In the genomic region with DNA sequence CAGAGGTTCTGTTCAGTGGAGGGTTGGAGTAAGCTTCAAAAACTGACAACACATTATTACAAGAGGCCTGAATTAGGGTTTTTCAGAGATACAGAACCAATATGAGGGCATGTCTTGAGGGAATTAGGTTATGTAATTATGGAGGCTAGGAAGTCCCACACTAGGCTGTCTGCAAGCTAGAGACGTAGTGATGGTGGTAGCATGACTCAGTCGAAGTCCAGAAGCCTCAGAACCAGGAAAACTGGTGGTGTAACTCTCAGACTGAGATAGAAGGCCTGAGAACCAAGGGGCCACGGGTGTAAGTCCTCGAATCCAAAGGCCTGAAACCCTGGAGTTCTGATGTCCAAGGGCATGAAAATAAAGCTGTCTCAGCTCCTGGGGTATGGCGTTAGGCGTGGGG, we compare ENCODE assay signal across 1 cellular context.
TF ChIP-seq lines count a peak whose summit lies in the region.

No MANE protein-coding gene starts in this region.

TF ChIP-seq in GM23338, 12 proteins besides CTCF, POLR2A, EP300 and RAD21:
- TF ChIP-seq NANOG (IDR thresholded peaks at IDR 0.05; ENCODE audit: borderline replicate concordance) (no peak), ZNF114 (CRISPR knock-in tag; IDR thresholded peaks at IDR 0.05) (no peak), EZH2phosphoT487 (IDR thresholded peaks at IDR 0.05; ENCODE audit: unreplicated experiment) (no peak), CREB1 (CRISPR knock-in tag; IDR thresholded peaks at IDR 0.05; ENCODE audit: low read depth) (no peak), STAT1 (IDR thresholded peaks at IDR 0.05; ENCODE audit: unreplicated experiment) (no peak), JUNB (IDR thresholded peaks at IDR 0.05; ENCODE audit: unreplicated experiment) (no peak), ZNF331 (CRISPR knock-in tag; IDR thresholded peaks at IDR 0.05; ENCODE audit: low read depth) (no peak), ETS1 (IDR thresholded peaks at IDR 0.05) (no peak), POLR2AphosphoS5 (IDR thresholded peaks at IDR 0.05; ENCODE audit: low read depth) (no peak), EZH2 (IDR thresholded peaks at IDR 0.05; ENCODE audit: low read depth, unreplicated experiment) (no peak)
- TF ChIP-seq, protein P1, sequence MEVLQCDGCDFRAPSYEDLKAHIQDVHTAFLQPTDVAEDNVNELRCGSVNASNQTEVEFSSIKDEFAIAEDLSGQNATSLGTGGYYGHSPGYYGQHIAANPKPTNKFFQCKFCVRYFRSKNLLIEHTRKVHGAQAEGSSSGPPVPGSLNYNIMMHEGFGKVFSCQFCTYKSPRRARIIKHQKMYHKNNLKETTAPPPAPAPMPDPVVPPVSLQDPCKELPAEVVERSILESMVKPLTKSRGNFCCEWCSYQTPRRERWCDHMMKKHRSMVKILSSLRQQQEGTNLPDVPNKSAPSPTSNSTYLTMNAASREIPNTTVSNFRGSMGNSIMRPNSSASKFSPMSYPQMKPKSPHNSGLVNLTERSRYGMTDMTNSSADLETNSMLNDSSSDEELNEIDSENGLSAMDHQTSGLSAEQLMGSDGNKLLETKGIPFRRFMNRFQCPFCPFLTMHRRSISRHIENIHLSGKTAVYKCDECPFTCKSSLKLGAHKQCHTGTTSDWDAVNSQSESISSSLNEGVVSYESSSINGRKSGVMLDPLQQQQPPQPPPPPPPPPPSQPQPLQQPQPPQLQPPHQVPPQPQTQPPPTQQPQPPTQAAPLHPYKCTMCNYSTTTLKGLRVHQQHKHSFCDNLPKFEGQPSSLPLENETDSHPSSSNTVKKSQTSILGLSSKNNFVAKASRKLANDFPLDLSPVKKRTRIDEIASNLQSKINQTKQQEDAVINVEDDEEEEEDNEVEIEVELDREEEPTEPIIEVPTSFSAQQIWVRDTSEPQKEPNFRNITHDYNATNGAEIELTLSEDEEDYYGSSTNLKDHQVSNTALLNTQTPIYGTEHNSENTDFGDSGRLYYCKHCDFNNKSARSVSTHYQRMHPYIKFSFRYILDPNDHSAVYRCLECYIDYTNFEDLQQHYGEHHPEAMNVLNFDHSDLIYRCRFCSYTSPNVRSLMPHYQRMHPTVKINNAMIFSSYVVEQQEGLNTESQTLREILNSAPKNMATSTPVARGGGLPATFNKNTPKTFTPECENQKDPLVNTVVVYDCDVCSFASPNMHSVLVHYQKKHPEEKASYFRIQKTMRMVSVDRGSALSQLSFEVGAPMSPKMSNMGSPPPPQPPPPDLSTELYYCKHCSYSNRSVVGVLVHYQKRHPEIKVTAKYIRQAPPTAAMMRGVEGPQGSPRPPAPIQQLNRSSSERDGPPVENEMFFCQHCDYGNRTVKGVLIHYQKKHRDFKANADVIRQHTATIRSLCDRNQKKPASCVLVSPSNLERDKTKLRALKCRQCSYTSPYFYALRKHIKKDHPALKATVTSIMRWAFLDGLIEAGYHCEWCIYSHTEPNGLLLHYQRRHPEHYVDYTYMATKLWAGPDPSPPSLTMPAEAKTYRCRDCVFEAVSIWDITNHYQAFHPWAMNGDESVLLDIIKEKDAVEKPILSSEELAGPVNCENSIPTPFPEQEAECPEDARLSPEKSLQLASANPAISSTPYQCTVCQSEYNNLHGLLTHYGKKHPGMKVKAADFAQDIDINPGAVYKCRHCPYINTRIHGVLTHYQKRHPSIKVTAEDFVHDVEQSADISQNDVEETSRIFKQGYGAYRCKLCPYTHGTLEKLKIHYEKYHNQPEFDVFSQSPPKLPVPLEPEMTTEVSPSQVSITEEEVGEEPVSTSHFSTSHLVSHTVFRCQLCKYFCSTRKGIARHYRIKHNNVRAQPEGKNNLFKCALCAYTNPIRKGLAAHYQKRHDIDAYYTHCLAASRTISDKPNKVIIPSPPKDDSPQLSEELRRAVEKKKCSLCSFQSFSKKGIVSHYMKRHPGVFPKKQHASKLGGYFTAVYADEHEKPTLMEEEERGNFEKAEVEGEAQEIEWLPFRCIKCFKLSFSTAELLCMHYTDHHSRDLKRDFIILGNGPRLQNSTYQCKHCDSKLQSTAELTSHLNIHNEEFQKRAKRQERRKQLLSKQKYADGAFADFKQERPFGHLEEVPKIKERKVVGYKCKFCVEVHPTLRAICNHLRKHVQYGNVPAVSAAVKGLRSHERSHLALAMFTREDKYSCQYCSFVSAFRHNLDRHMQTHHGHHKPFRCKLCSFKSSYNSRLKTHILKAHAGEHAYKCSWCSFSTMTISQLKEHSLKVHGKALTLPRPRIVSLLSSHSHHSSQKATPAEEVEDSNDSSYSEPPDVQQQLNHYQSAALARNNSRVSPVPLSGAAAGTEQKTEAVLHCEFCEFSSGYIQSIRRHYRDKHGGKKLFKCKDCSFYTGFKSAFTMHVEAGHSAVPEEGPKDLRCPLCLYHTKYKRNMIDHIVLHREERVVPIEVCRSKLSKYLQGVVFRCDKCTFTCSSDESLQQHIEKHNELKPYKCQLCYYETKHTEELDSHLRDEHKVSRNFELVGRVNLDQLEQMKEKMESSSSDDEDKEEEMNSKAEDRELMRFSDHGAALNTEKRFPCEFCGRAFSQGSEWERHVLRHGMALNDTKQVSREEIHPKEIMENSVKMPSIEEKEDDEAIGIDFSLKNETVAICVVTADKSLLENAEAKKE (CRISPR knock-in tag; IDR thresholded peaks at IDR 0.05): no peak
- TF ChIP-seq, protein P2, sequence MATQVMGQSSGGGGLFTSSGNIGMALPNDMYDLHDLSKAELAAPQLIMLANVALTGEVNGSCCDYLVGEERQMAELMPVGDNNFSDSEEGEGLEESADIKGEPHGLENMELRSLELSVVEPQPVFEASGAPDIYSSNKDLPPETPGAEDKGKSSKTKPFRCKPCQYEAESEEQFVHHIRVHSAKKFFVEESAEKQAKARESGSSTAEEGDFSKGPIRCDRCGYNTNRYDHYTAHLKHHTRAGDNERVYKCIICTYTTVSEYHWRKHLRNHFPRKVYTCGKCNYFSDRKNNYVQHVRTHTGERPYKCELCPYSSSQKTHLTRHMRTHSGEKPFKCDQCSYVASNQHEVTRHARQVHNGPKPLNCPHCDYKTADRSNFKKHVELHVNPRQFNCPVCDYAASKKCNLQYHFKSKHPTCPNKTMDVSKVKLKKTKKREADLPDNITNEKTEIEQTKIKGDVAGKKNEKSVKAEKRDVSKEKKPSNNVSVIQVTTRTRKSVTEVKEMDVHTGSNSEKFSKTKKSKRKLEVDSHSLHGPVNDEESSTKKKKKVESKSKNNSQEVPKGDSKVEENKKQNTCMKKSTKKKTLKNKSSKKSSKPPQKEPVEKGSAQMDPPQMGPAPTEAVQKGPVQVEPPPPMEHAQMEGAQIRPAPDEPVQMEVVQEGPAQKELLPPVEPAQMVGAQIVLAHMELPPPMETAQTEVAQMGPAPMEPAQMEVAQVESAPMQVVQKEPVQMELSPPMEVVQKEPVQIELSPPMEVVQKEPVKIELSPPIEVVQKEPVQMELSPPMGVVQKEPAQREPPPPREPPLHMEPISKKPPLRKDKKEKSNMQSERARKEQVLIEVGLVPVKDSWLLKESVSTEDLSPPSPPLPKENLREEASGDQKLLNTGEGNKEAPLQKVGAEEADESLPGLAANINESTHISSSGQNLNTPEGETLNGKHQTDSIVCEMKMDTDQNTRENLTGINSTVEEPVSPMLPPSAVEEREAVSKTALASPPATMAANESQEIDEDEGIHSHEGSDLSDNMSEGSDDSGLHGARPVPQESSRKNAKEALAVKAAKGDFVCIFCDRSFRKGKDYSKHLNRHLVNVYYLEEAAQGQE (IDR thresholded peaks at IDR 0.05; ENCODE audit: unreplicated experiment): no peak
